Comparison of ENCODE assay signal across 17 cellular contexts in the genomic region with DNA sequence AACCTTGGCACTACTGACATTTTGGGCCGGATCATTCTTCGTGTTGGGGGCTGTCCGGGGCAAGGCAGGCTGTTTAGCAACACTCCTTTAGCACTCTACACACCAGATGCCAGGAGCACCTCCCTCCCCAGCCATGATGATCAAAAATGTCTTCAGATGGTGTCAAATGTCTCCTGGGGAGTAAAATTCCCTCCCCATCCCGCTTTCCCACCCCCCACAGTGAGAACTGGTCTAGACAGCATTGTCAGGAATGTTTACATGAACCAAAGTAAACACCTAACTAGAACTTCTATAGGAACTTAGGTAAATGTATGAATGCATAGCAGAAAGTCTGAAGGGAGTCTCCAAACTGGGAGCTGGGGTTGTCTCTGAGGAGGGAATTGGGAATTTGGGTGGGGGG.
DNase-seq lines count a peak whose midpoint lies in the region; ATAC-seq and TF ChIP-seq lines count a peak whose summit lies in the region.
"Had no signal": no experiment of that assay in that cellular context is flagged by ENCODE, and none has a peak within 500 bp of the region (broad histone marks: within the 10 kb centered on the region; RNA-seq: fewer than 3 reads in every experiment).

No MANE protein-coding gene starts in this region.

- no peak for TF ChIP-seq CTCF in right atrium auricular region (IDR thresholded peaks at IDR 0.05)

- peaks cover 23% of the 10 kb centered on the region for H3K4me1 Mint-ChIP-seq in activated CD8-positive, alpha-beta memory T cell treated with anti-CD3 and anti-CD28 coated beads, Interleukin-2, amount 10 ng/mL, durations not matched to agents 7 days and 5 days

- no peaks in the 10 kb centered on the region for H3K36me3 Mint-ChIP-seq in activated CD8-positive, alpha-beta memory T cell treated with anti-CD3 and anti-CD28 coated beads, Interleukin-2, amount 10 ng/mL, durations not matched to agents 7 days and 5 days

- H3K27ac ChIP-seq in right atrium auricular region (no peak overlapping the region), SJCRH30 (no peak overlapping the region)
- H3K27ac ChIP-seq: GM23248, KMS-11 had no signal

- H3K27ac Mint-ChIP-seq in activated CD8-positive, alpha-beta memory T cell treated with anti-CD3 and anti-CD28 coated beads, Interleukin-2, amount 10 ng/mL, durations not matched to agents 7 days and 5 days = no peak overlapping the region

- ATAC-seq in Right ventricle myocardium inferior = no peak
- no peak for ATAC-seq in activated CD8-positive, alpha-beta memory T cell treated with anti-CD3 and anti-CD28 coated beads, Interleukin-2, amount 10 ng/mL, durations not matched to agents 7 days and 5 days
- no peak for ATAC-seq in HG02970 (IDR thresholded peaks at IDR 0.05; ENCODE audit: low FRiP score, unreplicated experiment)

- no peaks in the 10 kb centered on the region for H3K27me3 ChIP-seq in right atrium auricular region
- H3K27me3 ChIP-seq in SJCRH30 = peaks cover 3% of the 10 kb centered on the region; the same call in 1 of the 2 replicates
- H3K27me3 ChIP-seq: MG63 had no signal

- CTCF ChIA-PET in activated CD8-positive, alpha-beta memory T cell treated with anti-CD3 and anti-CD28 coated beads, Interleukin-2, amount 10 ng/mL, durations not matched to agents 7 days and 5 days (lab: Charles Lee) = no interaction called here

- peaks cover 2% of the 10 kb centered on the region for H3K9me3 Mint-ChIP-seq in activated CD8-positive, alpha-beta memory T cell treated with anti-CD3 and anti-CD28 coated beads, Interleukin-2, amount 10 ng/mL, durations not matched to agents 7 days and 5 days (ENCODE audit: low read depth)

- H3K9me3 ChIP-seq in right atrium auricular region (peaks cover 0 to 4% of the 10 kb centered on the region in 2 donors), SJCRH30 (replicated peaks) (no peaks in the 10 kb centered on the region)

- H3K4me3 Mint-ChIP-seq in activated CD8-positive, alpha-beta memory T cell treated with anti-CD3 and anti-CD28 coated beads, Interleukin-2, amount 10 ng/mL, durations not matched to agents 7 days and 5 days = no peak overlapping the region

- H3K4me1 ChIP-seq in right atrium auricular region (peaks cover 0 to 5% of the 10 kb centered on the region in 2 donors), SJCRH30 (no peaks in the 10 kb centered on the region)

- DNase-seq in right atrium auricular region (ENCODE audit: low spot score) (peak; percentile 26), Right ventricle myocardium inferior (ENCODE audit: missing footprints) (no peak), islet precursor cell (peak; percentile 28), ureter (ENCODE audit: low spot score) (peak; percentile 32), H4 (ENCODE audit: low spot score) (no peak), SJCRH30 (no peak)
- DNase-seq in activated CD8-positive, alpha-beta memory T cell treated with anti-CD3 and anti-CD28 coated beads, Interleukin-2, amount 10 ng/mL, durations not matched to agents 7 days and 5 days = peak; percentile 33
- DNase-seq: GF-D8, GM23248, MG63, NCI-H1092, NCI-H146, NCI-H2081, NCI-H510A, Right ventricle myocardium superior had no signal

- no peaks in the 10 kb centered on the region for H3K36me3 ChIP-seq in right atrium auricular region
- H3K36me3 ChIP-seq in SJCRH30 = no peaks in the 10 kb centered on the region
- H3K36me3 ChIP-seq: MG63 had no signal

- intact Hi-C loops in Right ventricle myocardium inferior (cut with DNase I) = no loop called here

- peaks cover 9% of the 10 kb centered on the region for H3K27me3 Mint-ChIP-seq in activated CD8-positive, alpha-beta memory T cell treated with anti-CD3 and anti-CD28 coated beads, Interleukin-2, amount 10 ng/mL, durations not matched to agents 7 days and 5 days

- H3K4me3 ChIP-seq in right atrium auricular region (no peak overlapping the region), SJCRH30 (no peak overlapping the region)
- H3K4me3 ChIP-seq: GM23248, MG63 had no signal

Comparison
In these comparisons a context has a peak if more than half of its experiments do, and no peak if none do; other contexts are left out.
1. DNase-seq: peak in right atrium auricular region (single experiment), activated CD8-positive, alpha-beta memory T cell treated with anti-CD3 and anti-CD28 coated beads, Interleukin-2, amount 10 ng/mL, durations not matched to agents 7 days and 5 days (single experiment), islet precursor cell (single experiment) and ureter (single experiment); none in Right ventricle myocardium inferior (single experiment), H4 (single experiment) and SJCRH30 (0 of 2).